ENCODE assay signal across 9 cellular contexts in the genomic region with DNA sequence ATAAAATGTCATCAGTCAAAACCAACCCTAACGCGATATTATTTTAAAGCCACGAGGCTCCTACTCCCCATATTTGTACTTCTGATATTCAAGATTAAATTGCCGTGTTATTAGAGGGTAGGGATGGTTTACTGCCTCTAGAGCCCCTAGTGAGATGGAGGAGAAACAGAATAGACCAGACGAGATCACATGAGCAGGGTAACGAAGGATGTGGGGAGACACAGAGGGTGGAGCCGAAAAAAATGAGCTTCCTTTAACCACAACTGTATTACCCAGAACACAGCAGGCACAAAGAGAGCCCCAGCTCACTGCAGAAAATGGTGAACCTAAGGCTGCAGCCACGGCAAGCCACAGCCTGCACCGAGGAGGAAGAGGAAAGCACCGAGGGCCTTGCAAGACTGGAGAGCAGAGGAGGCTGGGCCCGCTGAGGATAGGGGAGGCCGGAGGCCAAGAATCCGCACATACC. TPM values are rescaled to one million over a fixed set of nuclear protein-coding genes. Genes with fewer than 3 reads are reported as not detected.
A peak's percentile ranks its signal among the peaks of the same experiment; 100 is the strongest.
DNase-seq lines count a peak whose midpoint lies in the region; ATAC-seq and TF ChIP-seq lines count a peak whose summit lies in the region.
"Had no signal": no experiment of that assay in that cellular context is flagged by ENCODE, and none has a peak within 500 bp of the region (broad histone marks: within the 10 kb centered on the region; RNA-seq: fewer than 3 reads in every experiment).

No MANE protein-coding gene starts in this region.

- H3K27me3 ChIP-seq in Peyer's patch = no peaks in the 10 kb centered on the region

- H3K4me3 ChIP-seq in Peyer's patch = peak overlapping the region in 3 of 4 donors; percentile 6 to 18 (median 11)

- H3K4me1 Mint-ChIP-seq in natural killer cell = peaks cover 70 to 79% of the 10 kb centered on the region in 2 donors

- peak; percentile 99 for ATAC-seq in GM19023 (IDR thresholded peaks at IDR 0.05; ENCODE audit: unreplicated experiment)
- ATAC-seq in HG03045 (IDR thresholded peaks at IDR 0.05; ENCODE audit: unreplicated experiment) = peak; percentile 98
- ATAC-seq in natural killer cell = peak; percentile 85 to 96 (median 95)

- H3K27ac Mint-ChIP-seq in natural killer cell = peak overlapping the region; percentile 86 to 95

- H3K9me3 ChIP-seq in Peyer's patch = no peaks in the 10 kb centered on the region

- peaks cover 0 to 20% (median 8%) of the 10 kb centered on the region in 4 donors for H3K4me1 ChIP-seq in Peyer's patch
- H3K4me1 ChIP-seq: parathyroid adenoma had no signal

- peak overlapping the region; percentile 60 to 79 (median 65) for H3K27ac ChIP-seq in Peyer's patch
- H3K27ac ChIP-seq: parathyroid adenoma had no signal

- TF ChIP-seq CTCF in Peyer's patch (IDR thresholded peaks at IDR 0.05) (peak in 1 of 6 experiments; percentile 4), natural killer cell (IDR thresholded peaks at IDR 0.05) (no peak)

- no peaks in the 10 kb centered on the region for H3K27me3 Mint-ChIP-seq in natural killer cell (ENCODE audit: low read depth in 2 of 2)

- H3K4me3 Mint-ChIP-seq in natural killer cell = peak overlapping the region; percentile 90

- intact Hi-C loops in natural killer cell (cut with micrococcal nuclease) = loop anchor here (1.0 to 10.0 kb wide), 4 partner anchors 9 to 340 kb away; a partner anchor contains a TSS

- H3K9me3 Mint-ChIP-seq in natural killer cell = no peaks in the 10 kb centered on the region

- TF ChIP-seq POLR2A in Peyer's patch (IDR thresholded peaks at IDR 0.05) = peak in 1 of 2 donors; percentile 30

- H3K36me3 Mint-ChIP-seq in natural killer cell = no peaks in the 10 kb centered on the region

- DNase-seq in Peyer's patch = peak in 2 of 3 donors; percentile 84 to 91
- DNase-seq in activated naive CD4-positive, alpha-beta T cell (lab: John Stamatoyannopoulos, UW) = peak in 3 of 4 experiments; percentile 12 to 66 (median 55)
- DNase-seq in natural killer cell = peak; percentile 70
- no peak for DNase-seq in SHP77 (lab: John Stamatoyannopoulos, UW)
- no peak for DNase-seq in HuH-7.5 (ENCODE audit: low spot score)
- DNase-seq in cerebellar cortex (ENCODE audit: low spot score) = no peak

- peaks cover 0 to 7% (median 0%) of the 10 kb centered on the region in 3 donors for H3K36me3 ChIP-seq in Peyer's patch

RNA-seq across cellular contexts. Expression of a gene that starts 14.3 kb away (rescaled TPM):
- 10 to 100 TPM; 23.5 to 42.1 (median 32.7) TPM for total RNA-seq in Peyer's patch
- 100 to 1,000 TPM; 129 to 153 (median 137) TPM for total RNA-seq in natural killer cell

RNA-seq across cellular contexts. Expression of a gene that starts 59.4 kb away (rescaled TPM):
- 10 to 100 TPM in 3 of 4 donors, 1 to 10 TPM in 1; 7.7 to 25.6 (median 13.6) TPM for total RNA-seq in Peyer's patch
- total RNA-seq in natural killer cell = 1 to 10 TPM in 2 of 3 donors, under 1 TPM in 1; 0.75 to 2.3 (median 1.1) TPM

Comparison
In these comparisons a context has a peak if more than half of its experiments do, and no peak if none do; other contexts are left out.
1. DNase-seq: peak in Peyer's patch (2 of 3), activated naive CD4-positive, alpha-beta T cell (3 of 4) and natural killer cell (single experiment); none in SHP77 (0 of 2), HuH-7.5 (single experiment) and cerebellar cortex (single experiment).
2. Peak in every context shown above with its lines, with median percentiles within 50 percentile points of each other: ATAC-seq.